ENCODE assay signal across 8 cellular contexts in genomic region chr7:148527717-148528168, GRCh38.
A peak's percentile ranks its signal among the peaks of the same experiment; 100 is the strongest.
DNase-seq lines count a peak whose midpoint lies in the region; ATAC-seq and TF ChIP-seq lines count a peak whose summit lies in the region.

No MANE protein-coding gene starts in this region.

- CTCF ChIA-PET in HEK293T (lab: Yijun Ruan, JAX) = interaction anchor here (0.7 to 1.0 kb wide), 3 partner anchors 27 to 446 kb away, joined by 3 to 5 read pairs (median 3); no protein-coding TSS in a partner anchor

- H3K27ac Mint-ChIP-seq in activated naive CD8-positive, alpha-beta T cell treated with anti-CD3 and anti-CD28 coated beads, Interleukin-2, amount 50 U/mL, for 24 hours = no peak overlapping the region

- no peak overlapping the region for H3K4me3 ChIP-seq in MG63

- no peaks in the 10 kb centered on the region for H3K36me3 Mint-ChIP-seq in activated naive CD8-positive, alpha-beta T cell treated with anti-CD3 and anti-CD28 coated beads, Interleukin-2, amount 50 U/mL, for 24 hours (ENCODE audit: low read depth)

- DNase-seq in NCI-H2227 (lab: John Stamatoyannopoulos, UW; ENCODE audit: unreplicated experiment) (peak; percentile 21), NCI-H2227 treated with DMSO at 0.1 percent for 48 hours (lab: John Stamatoyannopoulos, UW) (no peak), HEK293T (ENCODE audit: extremely low spot score) (peak; percentile 87), MG63 (peak; percentile 52), SW 1271 (lab: John Stamatoyannopoulos, UW) (peak; percentile 66 to 83), iPS-NIHi11 (ENCODE audit: low spot score) (peak; percentile 83)
- peak; percentile 88 for DNase-seq in activated naive CD8-positive, alpha-beta T cell treated with anti-CD3 and anti-CD28 coated beads, Interleukin-2, amount 50 U/mL, for 24 hours
- DNase-seq in stimulated activated CD4-positive, alpha-beta T cell treated with anti-CD3 and anti-CD28 coated beads, Interleukin-1b, Interleukin-23, amount 100 ng/mL, for 48 hours = peak; percentile 92

- peak; percentile 98 for ATAC-seq in activated naive CD8-positive, alpha-beta T cell treated with anti-CD3 and anti-CD28 coated beads, Interleukin-2, amount 50 U/mL, for 24 hours

- POLR2A ChIA-PET in HEK293T (lab: Yijun Ruan, JAX) = no interaction called here

- H3K9me3 ChIP-seq in MG63 = no peaks in the 10 kb centered on the region

- H3K27me3 ChIP-seq in MG63 = no peaks in the 10 kb centered on the region

- H3K36me3 ChIP-seq in MG63 = no peaks in the 10 kb centered on the region

- no peaks in the 10 kb centered on the region for H3K9me3 Mint-ChIP-seq in activated naive CD8-positive, alpha-beta T cell treated with anti-CD3 and anti-CD28 coated beads, Interleukin-2, amount 50 U/mL, for 24 hours

- peaks cover 38% of the 10 kb centered on the region for H3K27me3 Mint-ChIP-seq in activated naive CD8-positive, alpha-beta T cell treated with anti-CD3 and anti-CD28 coated beads, Interleukin-2, amount 50 U/mL, for 24 hours

- no peak overlapping the region for H3K4me3 Mint-ChIP-seq in activated naive CD8-positive, alpha-beta T cell treated with anti-CD3 and anti-CD28 coated beads, Interleukin-2, amount 50 U/mL, for 24 hours

- no peaks in the 10 kb centered on the region for H3K4me1 Mint-ChIP-seq in activated naive CD8-positive, alpha-beta T cell treated with anti-CD3 and anti-CD28 coated beads, Interleukin-2, amount 50 U/mL, for 24 hours

TF ChIP-seq in HEK293T, 16 proteins besides CTCF, POLR2A, EP300 and RAD21:
- peak; percentile 94 for TF ChIP-seq PKNOX1 (IDR thresholded peaks at IDR 0.05)
- no peak for TF ChIP-seq TARDBP (IDR thresholded peaks at IDR 0.05)
